10 cellular contexts compared by ENCODE assay signal in genomic region chr1:26994772-26995625, GRCh38. TPM values are rescaled to one million over a fixed set of nuclear protein-coding genes. Genes with fewer than 3 reads are reported as not detected.
DNase-seq lines count a peak whose midpoint lies in the region; ATAC-seq and TF ChIP-seq lines count a peak whose summit lies in the region.
"Had no signal": no experiment of that assay in that cellular context is flagged by ENCODE, and none has a peak within 500 bp of the region (broad histone marks: within the 10 kb centered on the region; RNA-seq: fewer than 3 reads in every experiment).

No MANE protein-coding gene starts in this region.

- no TSS peak for BruUV-seq in Panc1 (replicated peaks; lab: Mats Ljungman, UMichigan)

- no peak for TF ChIP-seq EP300 in sigmoid colon (IDR thresholded peaks at IDR 0.05)

- intact Hi-C loops in Panc1 (cut with micrococcal nuclease; ENCODE audit: unreplicated experiment), result loop anchor here (5.0 kb wide), 1 partner anchor 47 kb away; no protein-coding TSS in a partner anchor
- intact Hi-C loops in sigmoid colon (cut with DNase I), result loop anchor here (10.0 kb wide), 1 partner anchor 400 kb away; the partner anchor contains the start of gene GPR3

- ATAC-seq in Panc1 (no peak), HG03196 (IDR thresholded peaks at IDR 0.05; ENCODE audit: unreplicated experiment) (no peak)

- peak overlapping the region; percentile 78 for H3K27ac ChIP-seq in Panc1 (ENCODE audit: low read length)
- peak overlapping the region; percentile 91 to 98 (median 97) for H3K27ac ChIP-seq in sigmoid colon

- CTCF ChIA-PET in Panc1 (lab: Charles Lee), result interaction anchor here (0.9 to 1.2 kb wide), 3 partner anchors 19 to 50 kb away, joined by 3 to 9 read pairs (median 5); no protein-coding TSS in a partner anchor

- WGBS in sigmoid colon, 2 donors, result 34 to 48% methylated on average over 17 of the region's 17 CpGs

- H3K36me3 ChIP-seq in Panc1 (ENCODE audit: control insufficient read depth, insufficient read depth, low read length), result no peaks in the 10 kb centered on the region; the same call in none of the 2 replicates
- H3K36me3 ChIP-seq in sigmoid colon, result no peaks in the 10 kb centered on the region

- POLR2A ChIA-PET in Panc1 (lab: Charles Lee), result no interaction called here

- H3K4me3 ChIP-seq in Panc1 (ENCODE audit: low read depth in 2 of 2, low read length in 2 of 2) (peak overlapping the region; percentile 57 to 64), fibroblast of mammary gland (ENCODE audit: control insufficient read depth, low read depth, low read length) (peak overlapping the region; percentile 90), sigmoid colon (peak overlapping the region; percentile 36 to 82 (median 68))

- H3K9me3 ChIP-seq in Panc1 (ENCODE audit: control insufficient read depth, insufficient read depth, low read depth, low read length) (no peaks in the 10 kb centered on the region), sigmoid colon (no peaks in the 10 kb centered on the region)

- in situ Hi-C loops in Panc1 (cut with HindIII; ENCODE audit: low pct_unique_long_range_greater_than_20kb, low sequenced_read_pairs), result no loop called here

- TF ChIP-seq CTCF in Panc1 (IDR thresholded peaks at IDR 0.05) (no peak), fibroblast of mammary gland (conservative IDR thresholded peaks at IDR 0.05; ENCODE audit: control insufficient read depth, insufficient read depth, low read depth, low read length) (no peak), sigmoid colon (IDR thresholded peaks at IDR 0.05) (no peak)

- H3K27me3 ChIP-seq in Panc1 (ENCODE audit: control insufficient read depth, insufficient read depth, low read length) (no peaks in the 10 kb centered on the region), sigmoid colon (peaks cover 0 to 19% (median 5%) of the 10 kb centered on the region in 3 donors)

- no peak for TF ChIP-seq POLR2A in sigmoid colon (IDR thresholded peaks at IDR 0.05)

- DNase-seq in NCI-H1105 (lab: John Stamatoyannopoulos, UW) (peak; percentile 9), NCI-H1105 treated with DMSO at 0.1 percent for 48 hours (lab: John Stamatoyannopoulos, UW) (no peak), Panc1 (ENCODE audit: low read depth, low spot score) (no peak), fibroblast of mammary gland (ENCODE audit: low read depth) (no peak), sigmoid colon (no peak), SKM-1 (lab: John Stamatoyannopoulos, UW; ENCODE audit: unreplicated experiment) (no peak)
- DNase-seq in stimulated activated CD4-positive, alpha-beta T cell treated with anti-CD3 and anti-CD28 coated beads, Interleukin-4, amount 100 ng/mL, for 4 hours, result no peak

- peaks cover 60% of the 10 kb centered on the region for H3K4me1 ChIP-seq in Panc1 (ENCODE audit: control insufficient read depth, insufficient read depth, low read length)
- H3K4me1 ChIP-seq in sigmoid colon, result peaks cover 0 to 65% (median 61%) of the 10 kb centered on the region in 4 donors

RNA-seq across cellular contexts. Expression of gene TRNP1, which starts 1.5 kb away (rescaled TPM):
- total RNA-seq in Panc1 (2021; ENCODE audit: unreplicated experiment), result 81.2 TPM
- 95.3 TPM for polyA plus RNA-seq in Panc1 (2012; ENCODE audit: insufficient read length)
- 10 to 100 TPM; 15.5 to 29.6 (median 20.2) TPM for total RNA-seq in sigmoid colon
- polyA plus RNA-seq in sigmoid colon, result 10 to 100 TPM in 1 of 3 donors, 1 to 10 TPM in 2; 3.0 to 10.8 (median 4.3) TPM

RNA-seq across cellular contexts. Expression of gene TENT5B, which starts 17.7 kb away (rescaled TPM):
- 12.6 TPM for total RNA-seq in Panc1 (2021; ENCODE audit: unreplicated experiment)
- 9.5 TPM for polyA plus RNA-seq in Panc1 (2012; ENCODE audit: insufficient read length)
- total RNA-seq in sigmoid colon, result 100 to 1,000 TPM in 2 of 4 donors, 10 to 100 TPM in 2; 24.0 to 111 (median 86.4) TPM
- polyA plus RNA-seq in sigmoid colon, result 1 to 10 TPM in 1 of 3 donors, under 1 TPM in 1, not detected in 1; 0.60 to 5.7 TPM

RNA-seq across cellular contexts. Expression of gene KDF1, which starts 34.7 kb away (rescaled TPM):
- total RNA-seq in Panc1 (2021; ENCODE audit: unreplicated experiment), result 3.2 TPM
- polyA plus RNA-seq in Panc1 (2012; ENCODE audit: insufficient read length), result 3.8 TPM
- not detected for total RNA-seq in sigmoid colon
- 10 to 100 TPM; 15.0 to 26.8 (median 20.4) TPM for polyA plus RNA-seq in sigmoid colon
- total RNA-seq: A673, M059J had no signal
